1 cellular context compared by ENCODE assay signal in genomic region chr9:131530546-131530929, GRCh38.
A peak's percentile ranks its signal among the peaks of the same experiment; 100 is the strongest.
TF ChIP-seq lines count a peak whose summit lies in the region.

No MANE protein-coding gene starts in this region.

TF ChIP-seq in H1, 55 proteins besides CTCF, POLR2A, EP300 and RAD21 (continued from another document):
- no peak for TF ChIP-seq BCL11A (IDR thresholded peaks at IDR 0.05; ENCODE audit: low read depth in 2 of 2, low read length in 2 of 2)
- peak; percentile 72 for TF ChIP-seq E2F6 (IDR thresholded peaks at IDR 0.05)
- peak; percentile 56 for TF ChIP-seq SAP30 (IDR thresholded peaks at IDR 0.05; ENCODE audit: insufficient read depth, insufficient replicate concordance, low read length)
- TF ChIP-seq CTBP2 (IDR thresholded peaks at IDR 0.05; ENCODE audit: borderline replicate concordance, insufficient read depth, insufficient read length, low read length) = no peak
- peak; percentile 36; the same call in 1 of the 2 replicates for TF ChIP-seq MAX (IDR thresholded peaks at IDR 0.05)
